In the genomic region with DNA sequence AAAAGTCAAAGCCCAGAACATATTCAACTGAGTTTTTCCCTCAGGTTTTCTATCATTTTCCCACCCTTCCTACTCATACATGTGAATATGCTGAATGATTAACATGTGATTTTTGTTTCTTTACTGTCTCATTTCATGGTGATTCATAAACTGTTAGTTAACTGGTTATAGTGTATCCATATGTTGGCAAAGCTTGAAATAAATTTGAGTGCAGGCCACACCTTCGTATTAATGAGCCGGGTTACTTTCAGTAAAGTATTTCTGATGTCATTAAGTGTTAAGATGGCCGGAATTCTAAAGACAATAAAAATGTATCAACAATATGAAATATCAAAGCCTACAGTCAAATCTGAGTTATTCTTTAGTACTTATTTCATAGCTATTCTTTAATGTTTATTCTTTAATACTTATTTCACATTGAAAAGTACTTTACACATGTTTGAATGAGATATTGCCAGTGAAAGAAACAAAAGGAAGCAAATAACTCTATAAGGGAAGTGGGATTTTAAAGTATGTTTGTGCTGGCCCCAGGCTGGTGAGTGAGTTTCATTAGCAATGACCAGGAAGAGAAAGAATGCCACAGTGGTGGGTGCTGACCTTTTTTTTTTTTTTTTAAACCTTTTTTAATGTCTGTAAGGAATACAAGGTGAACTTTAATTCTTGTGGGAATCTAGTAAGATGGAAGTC, we compare ENCODE assay signal across 12 cellular contexts.
A peak's percentile ranks its signal among the peaks of the same experiment; 100 is the strongest.
DNase-seq lines count a peak whose midpoint lies in the region; ATAC-seq and TF ChIP-seq lines count a peak whose summit lies in the region.
"Had no signal": no experiment of that assay in that cellular context is flagged by ENCODE, and none has a peak within 500 bp of the region (broad histone marks: within the 10 kb centered on the region; RNA-seq: fewer than 3 reads in every experiment).

No MANE protein-coding gene starts in this region.

- H3K27me3 ChIP-seq in brain microvascular endothelial cell (replicated peaks) (no peaks in the 10 kb centered on the region), right lobe of liver (no peaks in the 10 kb centered on the region), upper lobe of right lung (no peaks in the 10 kb centered on the region), left ventricle myocardium inferior (ENCODE audit: low read depth) (no peaks in the 10 kb centered on the region)

- H3K4me1 ChIP-seq in right lobe of liver (peaks cover 0 to 36% (median 12%) of the 10 kb centered on the region in 4 donors), upper lobe of right lung (peaks cover 29% of the 10 kb centered on the region), left ventricle myocardium inferior (peaks cover 34% of the 10 kb centered on the region)

- WGBS in right lobe of liver (ENCODE audit: insufficient coverage, low coverage, low lambda C conversion rate, missing lambda C conversion rate) = 75% methylated on average over 3 of the region's 3 CpGs

- no peak overlapping the region for H3K4me3 Mint-ChIP-seq in T-helper 17 cell
- H3K4me3 Mint-ChIP-seq: activated naive CD8-positive, alpha-beta T cell had no signal

- intact Hi-C loops in right lobe of liver (cut with DNase I) (no loop called here), upper lobe of right lung (cut with DNase I) (no loop called here), left ventricle myocardium inferior (cut with micrococcal nuclease) (no loop called here)

- H3K27me3 Mint-ChIP-seq in T-helper 17 cell = peaks cover 26% of the 10 kb centered on the region

- H3K36me3 ChIP-seq in brain microvascular endothelial cell (replicated peaks) (no peaks in the 10 kb centered on the region), right lobe of liver (no peaks in the 10 kb centered on the region), upper lobe of right lung (no peaks in the 10 kb centered on the region), left ventricle myocardium inferior (no peaks in the 10 kb centered on the region)

- peak overlapping the region; percentile 66 for H3K4me3 ChIP-seq in brain microvascular endothelial cell (ENCODE audit: low read depth, low read length)
- H3K4me3 ChIP-seq in right lobe of liver = no peak overlapping the region
- H3K4me3 ChIP-seq in upper lobe of right lung = peak overlapping the region; percentile 44
- no peak overlapping the region for H3K4me3 ChIP-seq in left ventricle myocardium inferior

- peak overlapping the region; percentile 94 for H3K27ac ChIP-seq in brain microvascular endothelial cell
- peak overlapping the region in 2 of 3 donors; percentile 84 to 96 for H3K27ac ChIP-seq in right lobe of liver
- H3K27ac ChIP-seq in upper lobe of right lung = peak overlapping the region; percentile 86
- no peak overlapping the region for H3K27ac ChIP-seq in left ventricle myocardium inferior (replicated peaks)

- no peak for ATAC-seq in right lobe of liver
- ATAC-seq in upper lobe of right lung = no peak
- no peak for ATAC-seq in T-helper 17 cell

- no peak overlapping the region for H3K27ac Mint-ChIP-seq in T-helper 17 cell
- H3K27ac Mint-ChIP-seq: activated naive CD8-positive, alpha-beta T cell had no signal

- TF ChIP-seq POLR2A in right lobe of liver (IDR thresholded peaks at IDR 0.05) = no peak

- H3K36me3 Mint-ChIP-seq in T-helper 17 cell (ENCODE audit: low read depth) = no peaks in the 10 kb centered on the region
- H3K36me3 Mint-ChIP-seq: activated naive CD8-positive, alpha-beta T cell had no signal

- H3K9me3 ChIP-seq in right lobe of liver (no peaks in the 10 kb centered on the region), upper lobe of right lung (no peaks in the 10 kb centered on the region), left ventricle myocardium inferior (replicated peaks) (no peaks in the 10 kb centered on the region), T-helper 17 cell (ENCODE audit: control insufficient read depth, low read length, poor library complexity, severe bottlenecking) (no peaks in the 10 kb centered on the region)

- in situ Hi-C loops in brain microvascular endothelial cell (cut with HindIII; ENCODE audit: low pct_ligation_motif_present, low sequenced_read_pairs) = no loop called here

- DNase-seq in DMS53 (lab: John Stamatoyannopoulos, UW) (peak; percentile 52), DMS53 treated with DMSO at 0.1 percent for 48 hours (lab: John Stamatoyannopoulos, UW; ENCODE audit: unreplicated experiment) (no peak), brain microvascular endothelial cell (no peak), right lobe of liver (no peak), upper lobe of right lung (no peak), left ventricle myocardium inferior (no peak), T-helper 17 cell (no peak)
- no peak for DNase-seq in stimulated activated CD4-positive, alpha-beta T cell treated with anti-CD3 and anti-CD28 coated beads, Interleukin-4, amount 100 ng/mL, for 1 hour
- DNase-seq: activated CD4-positive, CD25-positive, alpha-beta regulatory T cell treated with anti-CD3 and anti-CD28 coated beads, Interleukin-2, amount 50 U/mL, for 72 hours; NCI-H1092; stimulated activated CD4-positive, alpha-beta T cell treated with anti-CD3 and anti-CD28 coated beads, Interleukin-4, amount 100 ng/mL, for 4 hours had no signal

- TF ChIP-seq CTCF in brain microvascular endothelial cell (IDR thresholded peaks at IDR 0.05; ENCODE audit: low read depth, low read length, missing control alignments) (no peak), right lobe of liver (IDR thresholded peaks at IDR 0.05) (no peak), upper lobe of right lung (IDR thresholded peaks at IDR 0.05) (no peak), left ventricle myocardium inferior (IDR thresholded peaks at IDR 0.05; ENCODE audit: borderline replicate concordance) (no peak)

- H3K4me1 Mint-ChIP-seq in T-helper 17 cell = peaks cover 5% of the 10 kb centered on the region

Comparison
In these comparisons a context has a peak if more than half of its experiments do, and no peak if none do; other contexts are left out.
1. H3K4me3 ChIP-seq: peak in brain microvascular endothelial cell (single experiment) and upper lobe of right lung (single experiment); none in right lobe of liver (0 of 3) and left ventricle myocardium inferior (single experiment).